8 cellular contexts compared by ENCODE assay signal in genomic region chr7:98280791-98281756, GRCh38. TPM values are rescaled to one million over a fixed set of nuclear protein-coding genes. Genes with fewer than 3 reads are reported as not detected.
DNase-seq lines count a peak whose midpoint lies in the region; ATAC-seq and TF ChIP-seq lines count a peak whose summit lies in the region.

BRI3 (plus strand) TSS chr7:98281686; CDS start chr7:98281796, 110 bp downstream.

- CTCF ChIA-PET in PC-3 (lab: Charles Lee) = no interaction called here

- H3K27me3 Mint-ChIP-seq in activated T-cell treated with anti-CD3 and anti-CD28 coated beads, Interleukin-2, amount 50 U/mL, for 24 hours = no peaks in the 10 kb centered on the region

- peak within 1 kb of the TSS; percentile 99 for H2AFZ ChIP-seq in PC-3 (ENCODE audit: low read length)

- BruUV-seq in PC-3 (replicated peaks; lab: Mats Ljungman, UMichigan) = TSS peak; percentile 58

- peaks cover 26% of the 10 kb centered on the region for H3K36me3 Mint-ChIP-seq in activated T-cell treated with anti-CD3 and anti-CD28 coated beads, Interleukin-2, amount 50 U/mL, for 24 hours (ENCODE audit: low read depth)

- H3K4me3 ChIP-seq in PC-3 (ENCODE audit: low read length) (peak within 1 kb of the TSS; percentile 97), muscle layer of duodenum (ENCODE audit: low read depth in 1 of 2, low read length in 2 of 2) (peak within 1 kb of the TSS; percentile 86 to 87)

- peaks cover 36% of the 10 kb centered on the region for H3K4me1 Mint-ChIP-seq in activated T-cell treated with anti-CD3 and anti-CD28 coated beads, Interleukin-2, amount 50 U/mL, for 24 hours (ENCODE audit: low read depth)

- DNase-seq in D341Med (ENCODE audit: low spot score) = peak; percentile 98
- DNase-seq in HuH-7.5 (ENCODE audit: low spot score) = peak; percentile 92
- DNase-seq in PC-3 = peak; percentile 85
- peak; percentile 92 for DNase-seq in activated T-cell treated with anti-CD3 and anti-CD28 coated beads, Interleukin-2, amount 50 U/mL, for 24 hours
- peak; percentile 83 to 92 for DNase-seq in stimulated activated CD8-positive, alpha-beta memory T cell treated with anti-CD3 and anti-CD28 coated beads, Interleukin-7, amount 100 ng/mL, for 4 hours (ENCODE audit: low read depth in 2 of 2)

- ATAC-seq in GM21423 (IDR thresholded peaks at IDR 0.05; ENCODE audit: unreplicated experiment) (peak; percentile 74), PC-3 (peak; percentile 48), esophagus mucosa (peak; percentile 80)

- H3K27me3 ChIP-seq in PC-3 (ENCODE audit: low read length) = no peaks in the 10 kb centered on the region
- H3K27me3 ChIP-seq in muscle layer of duodenum (ENCODE audit: low read depth, low read length) = no peaks in the 10 kb centered on the region

- no peaks in the 10 kb centered on the region for H3K9me3 Mint-ChIP-seq in activated T-cell treated with anti-CD3 and anti-CD28 coated beads, Interleukin-2, amount 50 U/mL, for 24 hours

- peaks cover 37% of the 10 kb centered on the region for H3K4me1 ChIP-seq in PC-3 (ENCODE audit: insufficient read depth, low read length)
- H3K4me1 ChIP-seq in muscle layer of duodenum (ENCODE audit: control insufficient read depth in 1 of 2, insufficient read depth in 2 of 2, low read length in 2 of 2) = peaks cover 25 to 43% of the 10 kb centered on the region in 2 donors

- H3K27ac ChIP-seq in PC-3 (ENCODE audit: low read length) = peak within 1 kb of the TSS; percentile 84
- H3K27ac ChIP-seq in muscle layer of duodenum (ENCODE audit: low read length) = peak within 1 kb of the TSS; percentile 96

- H3K79me2 ChIP-seq in PC-3 (ENCODE audit: low read length) = peaks cover 43% of the 10 kb centered on the region

- H3K36me3 ChIP-seq in PC-3 (ENCODE audit: low read depth, low read length) (no peaks in the 10 kb centered on the region), muscle layer of duodenum (ENCODE audit: control insufficient read depth in 1 of 2, insufficient read depth in 2 of 2, low read length in 2 of 2) (peaks cover 0 to 3% of the 10 kb centered on the region in 2 donors)

- H3K9me2 ChIP-seq in PC-3 (replicated peaks; ENCODE audit: low read length) = no peaks in the 10 kb centered on the region

- H3K27ac Mint-ChIP-seq in activated T-cell treated with anti-CD3 and anti-CD28 coated beads, Interleukin-2, amount 50 U/mL, for 24 hours = peak within 1 kb of the TSS; percentile 84

- peak within 1 kb of the TSS; percentile 97 for H3K9ac ChIP-seq in PC-3 (ENCODE audit: low read length)

- no peaks in the 10 kb centered on the region for H3F3A ChIP-seq in PC-3 (ENCODE audit: low read length, unreplicated experiment)

- H3K9me3 ChIP-seq in PC-3 (ENCODE audit: low read length) (no peaks in the 10 kb centered on the region), muscle layer of duodenum (ENCODE audit: control insufficient read depth in 1 of 2, low read length in 2 of 2) (no peaks in the 10 kb centered on the region)

- H3K4me2 ChIP-seq in PC-3 (ENCODE audit: low read length) = peak within 1 kb of the TSS; percentile 100

- no peak for TF ChIP-seq CTCF in PC-3 (conservative IDR thresholded peaks at IDR 0.05; ENCODE audit: low read depth, low read length)

- intact Hi-C loops in PC-3 (cut with micrococcal nuclease) = loop anchor here (2.0 to 5.0 kb wide), 2 partner anchors 30 to 136 kb away; no protein-coding TSS in a partner anchor

- H4K20me1 ChIP-seq in PC-3 (ENCODE audit: low read length) = peaks cover 9% of the 10 kb centered on the region

- peak within 1 kb of the TSS; percentile 83 for H3K4me3 Mint-ChIP-seq in activated T-cell treated with anti-CD3 and anti-CD28 coated beads, Interleukin-2, amount 50 U/mL, for 24 hours

- POLR2A ChIA-PET in PC-3 (lab: Charles Lee; ENCODE audit: unreplicated experiment) = interaction anchor here (0.6 to 0.7 kb wide), 2 partner anchors 33 to 120 kb away, joined by 6 to 16 read pairs; partner anchors contain the start of gene BAIAP2L1

RNA-seq across cellular contexts. Expression of gene BRI3, which starts in this region (rescaled TPM):
- total RNA-seq in PC-3 (2014; rRNA removed) (52.5 and 55.0 TPM in 2 replicates), esophagus mucosa (91.1 TPM)

Comparison
In these comparisons a context has a peak if more than half of its experiments do, and no peak if none do; other contexts are left out.
1. Peak in every context shown above with its lines: DNase-seq, ATAC-seq, H3K4me3 ChIP-seq and H3K27ac ChIP-seq.